18 cellular contexts compared by ENCODE assay signal in genomic region chr1:213927897-213928296, GRCh38.
"Had no signal": no experiment of that assay in that cellular context is flagged by ENCODE, and none has a peak within 500 bp of the region (broad histone marks: within the 10 kb centered on the region; RNA-seq: fewer than 3 reads in every experiment).

No MANE protein-coding gene starts in this region.

- DNase-seq: dermis blood vessel endothelial cell; dorsolateral prefrontal cortex; effector CD4-positive, alpha-beta T cell; effector memory CD4-positive, alpha-beta T cell; esophagus squamous epithelium; foreskin fibroblast; foreskin melanocyte; gastrocnemius medialis; glutamatergic neuron; head of caudate nucleus; heart right ventricle; hippocampal formation; left cardiac atrium; left ventricle myocardium inferior; lower lobe of right lung; mesenchymal stem cell; midbrain had no signal

- H3K27me3 ChIP-seq: gastrocnemius medialis had no signal

- H3K27ac ChIP-seq: coronary artery, dorsolateral prefrontal cortex, esophagus squamous epithelium, gastrocnemius medialis, heart right ventricle, left ventricle myocardium inferior, lower lobe of right lung had no signal

- H3K36me3 ChIP-seq: esophagus squamous epithelium, gastrocnemius medialis, heart right ventricle, left ventricle myocardium inferior, lower lobe of right lung had no signal

- H3K4me1 ChIP-seq: esophagus squamous epithelium, gastrocnemius medialis, lower lobe of right lung had no signal

- H3K9me3 ChIP-seq: esophagus squamous epithelium, gastrocnemius medialis, heart right ventricle, left ventricle myocardium inferior, lower lobe of right lung had no signal

- H3K4me3 ChIP-seq: coronary artery, dorsolateral prefrontal cortex, esophagus squamous epithelium, gastrocnemius medialis, heart right ventricle, left ventricle myocardium inferior, lower lobe of right lung had no signal
